In genomic region chr10:59622320-59622901, GRCh38 we compare ENCODE assay signal across 8 cellular contexts.
DNase-seq lines count a peak whose midpoint lies in the region; ATAC-seq, FAIRE-seq and TF ChIP-seq lines count a peak whose summit lies in the region.

No MANE protein-coding gene starts in this region.

- no peaks in the 10 kb centered on the region for H3K36me3 Mint-ChIP-seq in activated naive CD4-positive, alpha-beta T cell treated with anti-CD3 and anti-CD28 coated beads for 36 hours (ENCODE audit: low read depth)
- no peaks in the 10 kb centered on the region for H3K36me3 Mint-ChIP-seq in T-helper 2 cell treated with Interferon-gamma antibody and Interleukin-4, amounts not matched to agents 5 μg/mL and 100 μg/mL, for 36 hours (ENCODE audit: low read depth)

- H3K4me3 ChIP-seq in esophagus squamous epithelium (no peak overlapping the region), mucosa of descending colon (no peak overlapping the region)

- H3K4me1 ChIP-seq in esophagus squamous epithelium (peaks cover 0 to 16% (median 3%) of the 10 kb centered on the region in 3 donors), mucosa of descending colon (ENCODE audit: low read depth) (peaks cover 3% of the 10 kb centered on the region)

- ATAC-seq in mucosa of descending colon (peak; percentile 84), HG03280 (IDR thresholded peaks at IDR 0.05; ENCODE audit: unreplicated experiment) (no peak)

- H3K27me3 Mint-ChIP-seq in activated naive CD4-positive, alpha-beta T cell treated with anti-CD3 and anti-CD28 coated beads for 36 hours (ENCODE audit: low read depth), result peaks cover 2% of the 10 kb centered on the region
- H3K27me3 Mint-ChIP-seq in T-helper 2 cell treated with Interferon-gamma antibody and Interleukin-4, amounts not matched to agents 5 μg/mL and 100 μg/mL, for 36 hours (ENCODE audit: low read depth), result peaks cover under 1% of the 10 kb centered on the region

- TF ChIP-seq CTCF in esophagus squamous epithelium (IDR thresholded peaks at IDR 0.05) (peak in 5 of 6 experiments; percentile 34 to 68 (median 51)), mucosa of descending colon (IDR thresholded peaks at IDR 0.05) (no peak)

- no peak overlapping the region for H3K27ac Mint-ChIP-seq in activated naive CD4-positive, alpha-beta T cell treated with anti-CD3 and anti-CD28 coated beads for 36 hours
- H3K27ac Mint-ChIP-seq in T-helper 2 cell treated with Interferon-gamma antibody and Interleukin-4, amounts not matched to agents 5 μg/mL and 100 μg/mL, for 36 hours, result no peak overlapping the region

- H3K27ac ChIP-seq in esophagus squamous epithelium, result no peak overlapping the region

- H3K9me3 ChIP-seq in esophagus squamous epithelium, result no peaks in the 10 kb centered on the region
- no peaks in the 10 kb centered on the region for H3K9me3 ChIP-seq in mucosa of descending colon

- H3K4me3 Mint-ChIP-seq in activated naive CD4-positive, alpha-beta T cell treated with anti-CD3 and anti-CD28 coated beads for 36 hours, result no peak overlapping the region
- no peak overlapping the region for H3K4me3 Mint-ChIP-seq in T-helper 2 cell treated with Interferon-gamma antibody and Interleukin-4, amounts not matched to agents 5 μg/mL and 100 μg/mL, for 36 hours

- TF ChIP-seq POLR2A in esophagus squamous epithelium (IDR thresholded peaks at IDR 0.05), result no peak

- H3K4me1 Mint-ChIP-seq in activated naive CD4-positive, alpha-beta T cell treated with anti-CD3 and anti-CD28 coated beads for 36 hours (ENCODE audit: low read depth), result peaks cover 3% of the 10 kb centered on the region
- H3K4me1 Mint-ChIP-seq in T-helper 2 cell treated with Interferon-gamma antibody and Interleukin-4, amounts not matched to agents 5 μg/mL and 100 μg/mL, for 36 hours (ENCODE audit: low read depth), result peaks cover 2% of the 10 kb centered on the region

- H3K36me3 ChIP-seq in esophagus squamous epithelium, result no peaks in the 10 kb centered on the region
- H3K36me3 ChIP-seq in mucosa of descending colon (ENCODE audit: low read depth), result no peaks in the 10 kb centered on the region

- no peaks in the 10 kb centered on the region for H3K9me3 Mint-ChIP-seq in activated naive CD4-positive, alpha-beta T cell treated with anti-CD3 and anti-CD28 coated beads for 36 hours
- H3K9me3 Mint-ChIP-seq in T-helper 2 cell treated with Interferon-gamma antibody and Interleukin-4, amounts not matched to agents 5 μg/mL and 100 μg/mL, for 36 hours, result no peaks in the 10 kb centered on the region

- 57 to 62% methylated on average over 13 of the region's 13 CpGs for WGBS in esophagus squamous epithelium, 2 donors

- intact Hi-C loops in activated naive CD4-positive, alpha-beta T cell treated with anti-CD3 and anti-CD28 coated beads for 36 hours (cut with micrococcal nuclease), result loop anchor here (1.0 to 10.0 kb wide), 5 partner anchors 382 to 1328 kb away; no protein-coding TSS in a partner anchor
- intact Hi-C loops in esophagus squamous epithelium (cut with DNase I) (no loop called here), mucosa of descending colon (cut with DNase I, micrococcal nuclease) (loop anchor here (5.0 to 10.0 kb wide), 3 partner anchors 182 to 412 kb away; no protein-coding TSS in a partner anchor)

- CTCF ChIA-PET in activated naive CD4-positive, alpha-beta T cell treated with anti-CD3 and anti-CD28 coated beads for 36 hours (lab: Charles Lee), result interaction anchor here (0.6 to 2.7 kb wide), 21 partner anchors 10 to 1091 kb away, joined by 3 to 15 read pairs (median 4); partner anchors contain the start of gene CCDC6

- FAIRE-seq in urothelium cell line (lab: Jason Lieb, UNC), result no peak

- DNase-seq in activated naive CD4-positive, alpha-beta T cell treated with anti-CD3 and anti-CD28 coated beads for 36 hours, result peak; percentile 40
- no peak for DNase-seq in activated naive CD4-positive, alpha-beta T cell treated with anti-CD3 and anti-CD28 coated beads, Interleukin-2, amount 50 U/mL, for 16 hours
- DNase-seq in NCI-H128 (lab: John Stamatoyannopoulos, UW; ENCODE audit: unreplicated experiment), result peak; percentile 5
- DNase-seq in T-helper 2 cell treated with Interferon-gamma antibody and Interleukin-4, amounts not matched to agents 5 μg/mL and 100 μg/mL, for 36 hours (ENCODE audit: low spot score), result peak; percentile 9
- no peak for DNase-seq in esophagus squamous epithelium (lab: John Stamatoyannopoulos, UW)
- peak; percentile 53 to 77 (median 65) for DNase-seq in mucosa of descending colon
- peak; percentile 63 for DNase-seq in urothelium cell line (ENCODE audit: low spot score)

- H3K27me3 ChIP-seq in esophagus squamous epithelium, result no peaks in the 10 kb centered on the region

Comparison
In these comparisons a context has a peak if more than half of its experiments do, and no peak if none do; other contexts are left out.
1. DNase-seq: peak in activated naive CD4-positive, alpha-beta T cell treated with anti-CD3 and anti-CD28 coated beads for 36 hours (single experiment), NCI-H128 (single experiment), T-helper 2 cell treated with Interferon-gamma antibody and Interleukin-4, amounts not matched to agents 5 μg/mL and 100 μg/mL, for 36 hours (single experiment), mucosa of descending colon (3 of 3) and urothelium cell line (single experiment); none in activated naive CD4-positive, alpha-beta T cell treated with anti-CD3 and anti-CD28 coated beads, Interleukin-2, amount 50 U/mL, for 16 hours (single experiment) and esophagus squamous epithelium (single experiment).